8 cellular contexts compared by ENCODE assay signal in the genomic region with DNA sequence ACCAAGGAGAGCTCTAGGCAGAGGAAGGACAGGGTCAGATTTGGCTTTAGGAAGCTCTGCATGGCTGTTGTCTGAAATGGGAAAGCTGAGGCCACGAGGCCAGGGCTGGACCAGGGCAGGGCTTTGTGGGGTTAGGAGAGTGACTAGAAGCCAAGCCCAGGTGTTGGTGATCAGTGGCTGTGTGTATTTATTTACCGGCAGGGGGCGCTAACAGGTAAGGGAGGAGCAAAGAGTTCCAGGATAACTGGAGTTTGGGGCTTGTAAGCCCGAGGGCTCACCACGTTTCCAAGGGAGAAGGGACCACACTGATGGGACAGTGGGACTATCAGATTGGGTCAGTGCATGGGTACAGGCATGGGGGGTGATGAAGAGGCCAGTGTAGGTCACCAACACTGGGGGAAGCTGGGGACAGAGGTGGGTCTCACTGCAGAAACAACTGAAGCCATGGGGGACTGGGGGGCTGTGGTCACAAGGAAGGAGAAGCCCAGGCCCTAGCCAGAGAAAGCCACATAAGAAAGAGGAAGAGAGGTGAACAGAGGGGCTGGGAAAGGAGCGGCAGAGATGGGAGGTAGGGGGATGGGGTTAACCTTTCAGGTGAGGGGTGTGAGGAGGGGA. TPM values are rescaled to one million over a fixed set of nuclear protein-coding genes. Genes with fewer than 3 reads are reported as not detected.
DNase-seq lines count a peak whose midpoint lies in the region; ATAC-seq and TF ChIP-seq lines count a peak whose summit lies in the region.

No MANE protein-coding gene starts in this region.

- H3K27me3 ChIP-seq in CD4-positive, alpha-beta T cell (ENCODE audit: control insufficient read depth, insufficient read depth, low read length) = no peaks in the 10 kb centered on the region
- no peaks in the 10 kb centered on the region for H3K27me3 ChIP-seq in HAP-1 (ENCODE audit: low read depth)
- no peaks in the 10 kb centered on the region for H3K27me3 ChIP-seq in dorsolateral prefrontal cortex
- no peaks in the 10 kb centered on the region for H3K27me3 ChIP-seq in upper lobe of left lung

- no peaks in the 10 kb centered on the region for H3K27me3 Mint-ChIP-seq in CD4-positive, alpha-beta T cell
- no peaks in the 10 kb centered on the region for H3K27me3 Mint-ChIP-seq in activated CD4-positive, alpha-beta T cell treated with anti-CD3 and anti-CD28 coated beads, Interleukin-2, amount 10 ng/mL, durations not matched to agents 7 days and 5 days

- intact Hi-C loops in CD4-positive, alpha-beta T cell (cut with DNase I, micrococcal nuclease) = loop anchor here (2.0 to 5.0 kb wide), 4 partner anchors 43 to 168 kb away; partner anchors contain the start of genes COX6B1 (in 1 of the 2) and RBM42 (in 1 of the 2)
- intact Hi-C loops in dorsolateral prefrontal cortex (cut with DNase I) = loop anchor here (2.0 to 5.0 kb wide), 3 partner anchors 63 to 168 kb away; partner anchors contain the start of genes HAUS5 (in 2 of the 2) and ETV2 (in 1 of the 2)

- H3K4me1 Mint-ChIP-seq in CD4-positive, alpha-beta T cell (ENCODE audit: low read depth) = peaks cover 32% of the 10 kb centered on the region
- H3K4me1 Mint-ChIP-seq in activated CD4-positive, alpha-beta T cell treated with anti-CD3 and anti-CD28 coated beads, Interleukin-2, amount 10 ng/mL, durations not matched to agents 7 days and 5 days = peaks cover 25% of the 10 kb centered on the region

- peak; percentile 15 to 56 (median 36) for DNase-seq in CD4-positive, alpha-beta T cell
- peak; percentile 64 to 80 for DNase-seq in HAP-1 (ENCODE audit: low spot score in 2 of 2)
- DNase-seq in NCI-H69 (lab: John Stamatoyannopoulos, UW) = peak; percentile 89
- peak; percentile 78 for DNase-seq in activated CD4-positive, alpha-beta T cell treated with anti-CD3 and anti-CD28 coated beads, Interleukin-2, amount 10 ng/mL, durations not matched to agents 7 days and 5 days
- peak in 4 of 10 donors; percentile 27 to 70 (median 44) for DNase-seq in dorsolateral prefrontal cortex
- peak; percentile 79 for DNase-seq in myocyte (ENCODE audit: low read depth)
- DNase-seq in upper lobe of left lung = peak in 1 of 2 donors; percentile 55

- in situ Hi-C loops in HAP-1 (cut with MboI; ENCODE audit: low sequenced_read_pairs) = loop anchor here (5.0 kb wide), 1 partner anchor 168 kb away; the partner anchor contains the start of gene KMT2B

- POLR2A ChIA-PET in CD4-positive, alpha-beta T cell (lab: Charles Lee) = no interaction called here
- POLR2A ChIA-PET in activated CD4-positive, alpha-beta T cell treated with anti-CD3 and anti-CD28 coated beads, Interleukin-2, amount 10 ng/mL, durations not matched to agents 7 days and 5 days (lab: Charles Lee) = no interaction called here

- no peak for TF ChIP-seq POLR2A in upper lobe of left lung (IDR thresholded peaks at IDR 0.05)

- H3K4me1 ChIP-seq in HAP-1 (peaks cover 7% of the 10 kb centered on the region), upper lobe of left lung (peaks cover 17 to 25% (median 18%) of the 10 kb centered on the region in 4 donors)

- CTCF ChIA-PET in CD4-positive, alpha-beta T cell (lab: Charles Lee) = interaction anchor here (0.6 to 1.3 kb wide), 3 partner anchors 39 to 213 kb away, joined by 3 to 5 read pairs (median 4); no protein-coding TSS in a partner anchor
- CTCF ChIA-PET in activated CD4-positive, alpha-beta T cell treated with anti-CD3 and anti-CD28 coated beads, Interleukin-2, amount 10 ng/mL, durations not matched to agents 7 days and 5 days (lab: Charles Lee) = interaction anchor here (0.8 to 2.2 kb wide), 7 partner anchors 9 to 196 kb away, joined by 3 to 9 read pairs (median 3); partner anchors contain the start of gene COX6B1

- H3K36me3 ChIP-seq in HAP-1 (replicated peaks) (peaks cover 21% of the 10 kb centered on the region), upper lobe of left lung (peaks cover 0 to 13% (median 2%) of the 10 kb centered on the region in 4 donors)

- H3K9me3 ChIP-seq in CD4-positive, alpha-beta T cell (ENCODE audit: control insufficient read depth, low read length) = no peaks in the 10 kb centered on the region
- H3K9me3 ChIP-seq in HAP-1 (no peaks in the 10 kb centered on the region; the same call in 1 of the 2 replicates), upper lobe of left lung (no peaks in the 10 kb centered on the region)

- H3K9me3 Mint-ChIP-seq in CD4-positive, alpha-beta T cell = no peaks in the 10 kb centered on the region
- no peaks in the 10 kb centered on the region for H3K9me3 Mint-ChIP-seq in activated CD4-positive, alpha-beta T cell treated with anti-CD3 and anti-CD28 coated beads, Interleukin-2, amount 10 ng/mL, durations not matched to agents 7 days and 5 days

- peak; percentile 73 for TF ChIP-seq CTCF in CD4-positive, alpha-beta T cell (IDR thresholded peaks at IDR 0.05)
- peak; percentile 54 to 83 (median 71) for TF ChIP-seq CTCF in dorsolateral prefrontal cortex (IDR thresholded peaks at IDR 0.05 in 54 of 56, conservative IDR thresholded peaks at IDR 0.05 in 2 of 56; ENCODE audit: low read depth in 1 of 56, partially characterized antibody in 56 of 56)
- TF ChIP-seq CTCF in upper lobe of left lung (IDR thresholded peaks at IDR 0.05) = peak; percentile 61 to 72 (median 70)

- no peak for ATAC-seq in CD4-positive, alpha-beta T cell (ENCODE audit: poor library complexity)
- ATAC-seq in upper lobe of left lung (ENCODE audit: low FRiP score in 2 of 2) (no peak), GM19328 (IDR thresholded peaks at IDR 0.05; ENCODE audit: unreplicated experiment) (no peak)

- no peak overlapping the region for H3K27ac ChIP-seq in CD4-positive, alpha-beta T cell (ENCODE audit: low read depth, low read length)
- no peak overlapping the region for H3K27ac ChIP-seq in dorsolateral prefrontal cortex
- no peak overlapping the region for H3K27ac ChIP-seq in upper lobe of left lung

- peak overlapping the region; percentile 70 for H3K4me3 Mint-ChIP-seq in CD4-positive, alpha-beta T cell
- H3K4me3 Mint-ChIP-seq in activated CD4-positive, alpha-beta T cell treated with anti-CD3 and anti-CD28 coated beads, Interleukin-2, amount 10 ng/mL, durations not matched to agents 7 days and 5 days = no peak overlapping the region

- TF ChIP-seq EP300 in upper lobe of left lung (IDR thresholded peaks at IDR 0.05) = no peak

- H3K36me3 Mint-ChIP-seq in CD4-positive, alpha-beta T cell (ENCODE audit: low read depth) = peaks cover 18% of the 10 kb centered on the region
- peaks cover 4% of the 10 kb centered on the region for H3K36me3 Mint-ChIP-seq in activated CD4-positive, alpha-beta T cell treated with anti-CD3 and anti-CD28 coated beads, Interleukin-2, amount 10 ng/mL, durations not matched to agents 7 days and 5 days (ENCODE audit: low read depth)

- no peak overlapping the region for H3K4me3 ChIP-seq in HAP-1
- no peak overlapping the region for H3K4me3 ChIP-seq in dorsolateral prefrontal cortex
- no peak overlapping the region for H3K4me3 ChIP-seq in upper lobe of left lung

- H3K27ac Mint-ChIP-seq in CD4-positive, alpha-beta T cell = no peak overlapping the region
- H3K27ac Mint-ChIP-seq in activated CD4-positive, alpha-beta T cell treated with anti-CD3 and anti-CD28 coated beads, Interleukin-2, amount 10 ng/mL, durations not matched to agents 7 days and 5 days = peak overlapping the region; percentile 54

- 21 to 27% methylated on average over 6 of the region's 6 CpGs for WGBS in upper lobe of left lung, 2 donors

RNA-seq across cellular contexts. Expression of gene TMEM147, which starts 3.9 kb away (rescaled TPM):
- 10 to 100 TPM; 20.3 to 22.0 TPM for total RNA-seq in CD4-positive, alpha-beta T cell
- 10 to 100 TPM; 42.5 to 43.8 TPM for total RNA-seq in activated CD4-positive, alpha-beta T cell treated with anti-CD3 and anti-CD28 coated beads, Interleukin-2, amount 10 ng/mL, durations not matched to agents 7 days and 5 days
- total RNA-seq in dorsolateral prefrontal cortex (10 to 100 TPM; 38.2 to 73.0 (median 54.7) TPM), myocyte (124 and 137 TPM in 2 replicates), upper lobe of left lung (10 to 100 TPM; 25.1 to 94.2 (median 71.2) TPM)
- polyA plus RNA-seq in myocyte (2012) = 200 TPM

RNA-seq across cellular contexts. Expression of gene ATP4A, which starts 14.2 kb away (rescaled TPM):
- not detected for total RNA-seq in CD4-positive, alpha-beta T cell
- not detected for total RNA-seq in activated CD4-positive, alpha-beta T cell treated with anti-CD3 and anti-CD28 coated beads, Interleukin-2, amount 10 ng/mL, durations not matched to agents 7 days and 5 days
- total RNA-seq in dorsolateral prefrontal cortex = 1 to 10 TPM in 69 of 120 experiments, under 1 TPM in 45, not detected in 6; 0.11 to 4.8 (median 1.2) TPM
- total RNA-seq in myocyte = not detected in 2 replicates
- not detected for polyA plus RNA-seq in myocyte (2012)
- total RNA-seq in upper lobe of left lung = not detected

RNA-seq across cellular contexts. Expression of gene GAPDHS, which starts 16.0 kb away (rescaled TPM):
- not detected for total RNA-seq in CD4-positive, alpha-beta T cell
- total RNA-seq in activated CD4-positive, alpha-beta T cell treated with anti-CD3 and anti-CD28 coated beads, Interleukin-2, amount 10 ng/mL, durations not matched to agents 7 days and 5 days = not detected
- total RNA-seq in dorsolateral prefrontal cortex (under 1 TPM in 6 of 120 experiments, not detected in 114; 0.26 to 0.94 (median 0.38) TPM), myocyte (not detected in 2 replicates), upper lobe of left lung (not detected)
- polyA plus RNA-seq in myocyte (2012) = not detected

RNA-seq across cellular contexts. Expression of gene SBSN, which starts 21.2 kb away (rescaled TPM):
- total RNA-seq in CD4-positive, alpha-beta T cell = not detected
- total RNA-seq in activated CD4-positive, alpha-beta T cell treated with anti-CD3 and anti-CD28 coated beads, Interleukin-2, amount 10 ng/mL, durations not matched to agents 7 days and 5 days = not detected
- total RNA-seq in dorsolateral prefrontal cortex (1 to 10 TPM in 15 of 120 experiments, under 1 TPM in 52, not detected in 53; 0.23 to 2.7 (median 0.60) TPM), myocyte (not detected in 2 replicates), upper lobe of left lung (not detected)
- 0.11 TPM for polyA plus RNA-seq in myocyte (2012)

RNA-seq across cellular contexts. Expression of gene DMKN, which starts 35.8 kb away (rescaled TPM):
- total RNA-seq in CD4-positive, alpha-beta T cell = not detected
- total RNA-seq in activated CD4-positive, alpha-beta T cell treated with anti-CD3 and anti-CD28 coated beads, Interleukin-2, amount 10 ng/mL, durations not matched to agents 7 days and 5 days = not detected
- total RNA-seq in dorsolateral prefrontal cortex = 10 to 100 TPM; 10.5 to 46.4 (median 22.2) TPM
- total RNA-seq in myocyte = 3.0 and 9.7 TPM in 2 replicates
- 1.3 TPM for polyA plus RNA-seq in myocyte (2012)
- 100 to 1,000 TPM in 3 of 6 donors, 10 to 100 TPM in 3; 64.9 to 127 (median 101) TPM for total RNA-seq in upper lobe of left lung
